In genomic region chr2:231196592-231196991, GRCh38 we compare ENCODE assay signal across 21 cellular contexts. TPM values are rescaled to one million over a fixed set of nuclear protein-coding genes. Genes with fewer than 3 reads are reported as not detected.
A peak's percentile ranks its signal among the peaks of the same experiment; 100 is the strongest.
DNase-seq lines count a peak whose midpoint lies in the region; ATAC-seq, FAIRE-seq and TF ChIP-seq lines count a peak whose summit lies in the region.
"Had no signal": no experiment of that assay in that cellular context is flagged by ENCODE, and none has a peak within 500 bp of the region (broad histone marks: within the 10 kb centered on the region; RNA-seq: fewer than 3 reads in every experiment).

No MANE protein-coding gene starts in this region.

- H3K27ac ChIP-seq in HepG2 (ENCODE audit: extremely low read length, insufficient read depth, low read length) (no peak overlapping the region), right lobe of liver (no peak overlapping the region)
- H3K27ac ChIP-seq: cardiac muscle cell, KMS-11, prostate gland had no signal

- H3K36me3 Mint-ChIP-seq in activated T-helper 1 cell treated with anti-CD3 and anti-CD28 coated beads, Interleukin-12 subunit alpha, Interleukin-12 subunit beta, Interleukin-2, Interleukin-4 antibody, amounts not matched to agents 30 ng/mL and 10 ng/mL and 1 ng/mL, durations not matched to agents 14 hours and 24 hours and 36 hours (ENCODE audit: low read depth): no peaks in the 10 kb centered on the region
- no peaks in the 10 kb centered on the region for H3K36me3 Mint-ChIP-seq in naive B cell
- H3K36me3 Mint-ChIP-seq in type B pancreatic cell: peaks cover 3% of the 10 kb centered on the region
- H3K36me3 Mint-ChIP-seq: CD14-positive monocyte had no signal

- H3K4me1 Mint-ChIP-seq in activated T-helper 1 cell treated with anti-CD3 and anti-CD28 coated beads, Interleukin-12 subunit alpha, Interleukin-12 subunit beta, Interleukin-2, Interleukin-4 antibody, amounts not matched to agents 30 ng/mL and 10 ng/mL and 1 ng/mL, durations not matched to agents 14 hours and 24 hours and 36 hours (ENCODE audit: low read depth): peaks cover 23% of the 10 kb centered on the region
- H3K4me1 Mint-ChIP-seq in naive B cell (peaks cover 0 to 19% (median 6%) of the 10 kb centered on the region in 3 donors), type B pancreatic cell (ENCODE audit: unreplicated experiment) (peaks cover 17% of the 10 kb centered on the region)

- no peak for FAIRE-seq in HepG2 (lab: Jason Lieb, UNC)
- FAIRE-seq: G401.6 had no signal

- no peak for TF ChIP-seq CTCF in HepG2 (CRISPR knock-in tag; IDR thresholded peaks at IDR 0.05)
- no peak for TF ChIP-seq CTCF in right lobe of liver (IDR thresholded peaks at IDR 0.05)
- no peak for TF ChIP-seq CTCF in type B pancreatic cell (conservative IDR thresholded peaks at IDR 0.05)

- ATAC-seq in HepG2: no peak
- ATAC-seq in right lobe of liver: no peak
- no peak for ATAC-seq in naive B cell (ENCODE audit: low read depth in 2 of 2)
- ATAC-seq: SK-N-SH treated with all-trans-retinoic acid at 6 μM for 48 hours had no signal

- TF ChIP-seq EP300 in HepG2 (IDR thresholded peaks at IDR 0.05; ENCODE audit: low read depth in 2 of 2, low read length in 2 of 2): no peak
- TF ChIP-seq EP300 in HepG2 (CRISPR knock-in tag; IDR thresholded peaks at IDR 0.05; ENCODE audit: borderline replicate concordance): no peak

- H2AFZ ChIP-seq in HepG2 (ENCODE audit: low read length): peak overlapping the region; percentile 44

- POLR2A ChIA-PET in HepG2 (lab: Yijun Ruan, JAX): interaction anchor here (1.0 kb wide), 1 partner anchor 9 kb away, joined by 3 read pairs; no protein-coding TSS in a partner anchor

- in situ Hi-C loops in HepG2 (cut with HindIII; ENCODE audit: extremely low pct_ligation_motif_present, low pct_unique_long_range_greater_than_20kb): no loop called here

- DNase-seq in HepG2 (ENCODE audit: low spot score) (no peak), right lobe of liver (no peak), naive B cell (no peak), type B pancreatic cell (ENCODE audit: extremely low spot score, unreplicated experiment) (no peak), NCI-H1105 (lab: John Stamatoyannopoulos, UW) (no peak), NCI-H1694 (lab: John Stamatoyannopoulos, UW) (no peak)
- no peak for DNase-seq in activated T-helper 1 cell treated with anti-CD3 and anti-CD28 coated beads, Interleukin-12 subunit alpha, Interleukin-12 subunit beta, Interleukin-2, Interleukin-4 antibody, amounts not matched to agents 30 ng/mL and 10 ng/mL and 1 ng/mL, durations not matched to agents 14 hours and 24 hours and 36 hours (ENCODE audit: low spot score)
- no peak for DNase-seq in activated CD4-positive, alpha-beta T cell treated with anti-CD3 and anti-CD28 coated beads for 48 hours
- DNase-seq: activated gamma-delta T cell treated with Interleukin-2 at 50 U/mL for 16 hours, dermis blood vessel endothelial cell, kidney glomerular epithelial cell, mammary epithelial cell, NCI-H187 treated with DMSO at 0.1 percent for 48 hours, NCI-H2227 treated with DMSO at 0.1 percent for 48 hours, NCI-H82 had no signal

- peak overlapping the region; percentile 12 for H3K4me3 Mint-ChIP-seq in activated T-helper 1 cell treated with anti-CD3 and anti-CD28 coated beads, Interleukin-12 subunit alpha, Interleukin-12 subunit beta, Interleukin-2, Interleukin-4 antibody, amounts not matched to agents 30 ng/mL and 10 ng/mL and 1 ng/mL, durations not matched to agents 14 hours and 24 hours and 36 hours
- H3K4me3 Mint-ChIP-seq in naive B cell (peak overlapping the region in 5 of 8 donors; percentile 10 to 92 (median 39)), type B pancreatic cell (peak overlapping the region; percentile 80)
- H3K4me3 Mint-ChIP-seq: CD14-positive monocyte had no signal

- intact Hi-C loops in HepG2 (cut with micrococcal nuclease; ENCODE audit: unreplicated experiment) (no loop called here), right lobe of liver (cut with DNase I) (loop anchor here in 1 of 2 donors (10.0 kb wide), 1 partner anchor 92 kb away; no protein-coding TSS in a partner anchor)
- intact Hi-C loops in activated T-helper 1 cell treated with anti-CD3 and anti-CD28 coated beads, Interleukin-12 subunit alpha, Interleukin-12 subunit beta, Interleukin-2, Interleukin-4 antibody, amounts not matched to agents 30 ng/mL and 10 ng/mL and 1 ng/mL, durations not matched to agents 14 hours and 24 hours and 36 hours (cut with micrococcal nuclease): loop anchor here (10.0 kb wide), 1 partner anchor 92 kb away; no protein-coding TSS in a partner anchor

- BruUV-seq in HepG2 (replicated peaks; lab: Mats Ljungman, UMichigan): no TSS peak

- H3K79me2 ChIP-seq in HepG2 (ENCODE audit: insufficient read depth, low read length): peaks cover 2% of the 10 kb centered on the region

- no peak overlapping the region for H3K27ac Mint-ChIP-seq in activated T-helper 1 cell treated with anti-CD3 and anti-CD28 coated beads, Interleukin-12 subunit alpha, Interleukin-12 subunit beta, Interleukin-2, Interleukin-4 antibody, amounts not matched to agents 30 ng/mL and 10 ng/mL and 1 ng/mL, durations not matched to agents 14 hours and 24 hours and 36 hours
- no peak overlapping the region for H3K27ac Mint-ChIP-seq in naive B cell
- H3K27ac Mint-ChIP-seq in type B pancreatic cell: no peak overlapping the region
- H3K27ac Mint-ChIP-seq: CD14-positive monocyte had no signal

- H3K9ac ChIP-seq in HepG2 (ENCODE audit: insufficient read depth, low read depth, low read length): no peak overlapping the region
- H3K9ac ChIP-seq: KMS-11 had no signal

- no peak overlapping the region for H3K4me3 ChIP-seq in HepG2 (replicated peaks in 1 of 3; ENCODE audit: insufficient read depth in 1 of 3, low read depth in 2 of 3, low read length in 3 of 3)
- no peak overlapping the region for H3K4me3 ChIP-seq in right lobe of liver
- H3K4me3 ChIP-seq: cardiac muscle cell, prostate gland had no signal

- whole genome bisulfite sequencing in HepG2 (ENCODE audit: low lambda C conversion rate): 30% methylated on average over 5 of the region's 5 CpGs
- 65% methylated on average over 4 of the region's 5 CpGs for WGBS in right lobe of liver (ENCODE audit: insufficient coverage, low coverage, low lambda C conversion rate, missing lambda C conversion rate)

- no peak overlapping the region for H3K4me2 ChIP-seq in HepG2 (ENCODE audit: low read depth, low read length)

- no peak for TF ChIP-seq RAD21 in HepG2 (CRISPR knock-in tag; IDR thresholded peaks at IDR 0.05)

- H3K27me3 ChIP-seq in HepG2 (ENCODE audit: control insufficient read depth in 1 of 2, insufficient read depth in 2 of 2, low read length in 2 of 2) (no peaks in the 10 kb centered on the region; a peak in 1 of 5 replicates), right lobe of liver (no peaks in the 10 kb centered on the region)
- H3K27me3 ChIP-seq: cardiac muscle cell had no signal

- H3K36me3 ChIP-seq in HepG2 (replicated peaks in 1 of 2; ENCODE audit: control insufficient read depth in 1 of 2, insufficient read depth in 2 of 2, low read length in 2 of 2) (no peaks in the 10 kb centered on the region), right lobe of liver (no peaks in the 10 kb centered on the region)
- H3K36me3 ChIP-seq: cardiac muscle cell, prostate gland had no signal

- H3K27me3 Mint-ChIP-seq in activated T-helper 1 cell treated with anti-CD3 and anti-CD28 coated beads, Interleukin-12 subunit alpha, Interleukin-12 subunit beta, Interleukin-2, Interleukin-4 antibody, amounts not matched to agents 30 ng/mL and 10 ng/mL and 1 ng/mL, durations not matched to agents 14 hours and 24 hours and 36 hours (ENCODE audit: insufficient read depth): peaks cover 36% of the 10 kb centered on the region
- H3K27me3 Mint-ChIP-seq in naive B cell (peaks cover 8 to 32% (median 8%) of the 10 kb centered on the region in 3 donors), type B pancreatic cell (peaks cover 13% of the 10 kb centered on the region)

- no peaks in the 10 kb centered on the region for H4K20me1 ChIP-seq in HepG2 (ENCODE audit: insufficient read depth, low read length)

- H3K9me3 ChIP-seq in HepG2 (ENCODE audit: low read length) (peaks cover 6% of the 10 kb centered on the region; the same call in 1 of the 2 replicates), right lobe of liver (no peaks in the 10 kb centered on the region)
- H3K9me3 ChIP-seq: prostate gland had no signal

- TF ChIP-seq POLR2A in HepG2 (IDR thresholded peaks at IDR 0.05; ENCODE audit: insufficient read depth in 1 of 2, low read depth in 2 of 2, low read length in 2 of 2) (no peak), right lobe of liver (IDR thresholded peaks at IDR 0.05) (no peak)

- H3K4me1 ChIP-seq in HepG2 (ENCODE audit: insufficient read depth, low read length) (peaks cover 37% of the 10 kb centered on the region), right lobe of liver (peaks cover 0 to 6% (median 0%) of the 10 kb centered on the region in 4 donors)
- H3K4me1 ChIP-seq: prostate gland had no signal

- no peaks in the 10 kb centered on the region for H3K9me3 Mint-ChIP-seq in activated T-helper 1 cell treated with anti-CD3 and anti-CD28 coated beads, Interleukin-12 subunit alpha, Interleukin-12 subunit beta, Interleukin-2, Interleukin-4 antibody, amounts not matched to agents 30 ng/mL and 10 ng/mL and 1 ng/mL, durations not matched to agents 14 hours and 24 hours and 36 hours
- H3K9me3 Mint-ChIP-seq in naive B cell: no peaks in the 10 kb centered on the region
- no peaks in the 10 kb centered on the region for H3K9me3 Mint-ChIP-seq in type B pancreatic cell

- CTCF ChIA-PET in HepG2 (lab: Yijun Ruan, JAX; ENCODE audit: low intra/inter-chr PET ratio, low total read pairs): no interaction called here

RNA-seq across cellular contexts. Expression of gene ARMC9, which starts 1.8 kb away (rescaled TPM):
- total RNA-seq in HepG2 (2016; rRNA removed; fragmentation: Illumina TruSeq; extraction: Trizol): 12.8 and 14.5 TPM in 2 replicates
- total RNA-seq in HepG2 (2016; cell fraction: cytosol; rRNA removed; fragmentation: Illumina TruSeq; extraction: Trizol; ENCODE audit: low read depth): 5.3 and 5.6 TPM in 2 replicates
- total RNA-seq in HepG2 (2016; cell fraction: insoluble cytoplasmic fraction; rRNA removed; fragmentation: Illumina TruSeq; extraction: Trizol): 10.9 and 12.6 TPM in 2 replicates
- 4.9 and 6.6 TPM in 2 replicates for total RNA-seq in HepG2 (2016; cell fraction: membrane; rRNA removed; fragmentation: Illumina TruSeq; extraction: Trizol)
- total RNA-seq in HepG2 (2016; cell fraction: nucleus; rRNA removed; fragmentation: Illumina TruSeq; extraction: Trizol): 17.4 and 18.3 TPM in 2 replicates
- 7.0 and 9.1 TPM in 2 replicates for polyA plus RNA-seq in HepG2 (2011; rRNA removed)
- polyA plus RNA-seq in HepG2 (2011; cell fraction: cytosol; rRNA removed): 5.7 and 7.4 TPM in 2 replicates
- polyA plus RNA-seq in HepG2 (2011; cell fraction: nucleus; rRNA removed): 11.9 and 14.3 TPM in 2 replicates
- 5.8 and 6.7 TPM in 2 replicates for polyA plus RNA-seq in HepG2 (2012)
- polyA plus RNA-seq in HepG2 (2016; cell fraction: cytosol; fragmentation: Illumina TruSeq; extraction: Trizol; ENCODE audit: low read depth): 1.2 and 1.3 TPM in 2 replicates
- 8.7 and 10.7 TPM in 2 replicates for polyA plus RNA-seq in HepG2 (2016; cell fraction: insoluble cytoplasmic fraction; fragmentation: Illumina TruSeq; extraction: Trizol; ENCODE audit: low read depth)
- 1.9 and 3.0 TPM in 2 replicates for polyA plus RNA-seq in HepG2 (2016; cell fraction: membrane; fragmentation: Illumina TruSeq; extraction: Trizol; ENCODE audit: low read depth)
- polyA plus RNA-seq in HepG2 (2016; cell fraction: nucleus; fragmentation: Illumina TruSeq; extraction: Trizol; ENCODE audit: insufficient read depth, low read depth): 10.3 and 16.0 TPM in 2 replicates
- 27.1 and 32.1 TPM in 2 replicates for polyA minus RNA-seq in HepG2 (2011; rRNA and poly(A)+ RNA removed; ENCODE audit: low replicate concordance)
- 5.9 and 7.2 TPM in 2 replicates for polyA minus RNA-seq in HepG2 (2011; cell fraction: cytosol; rRNA and poly(A)+ RNA removed)
- polyA minus RNA-seq in HepG2 (2011; cell fraction: nucleus; rRNA and poly(A)+ RNA removed): 29.2 and 35.8 TPM in 2 replicates
- 1 to 10 TPM; 1.5 to 7.7 (median 2.4) TPM for total RNA-seq in right lobe of liver
- total RNA-seq in activated T-helper 1 cell treated with anti-CD3 and anti-CD28 coated beads, Interleukin-12 subunit alpha, Interleukin-12 subunit beta, Interleukin-2, Interleukin-4 antibody, amounts not matched to agents 30 ng/mL and 10 ng/mL and 1 ng/mL, durations not matched to agents 14 hours and 24 hours and 36 hours: 2.2 and 3.8 TPM in 2 replicates
- polyA plus RNA-seq in naive B cell (ENCODE audit: low read depth in 6 of 6): under 1 TPM in 5 of 6 donors, not detected in 1; 0.29 to 0.71 (median 0.64) TPM
- total RNA-seq in type B pancreatic cell (ENCODE audit: low replicate concordance): 22.0 and 35.2 TPM in 2 replicates

Comparison
In these comparisons a context has a peak if more than half of its experiments do, and no peak if none do; other contexts are left out.
1. H3K4me3 Mint-ChIP-seq: peak in every context shown above with its lines; median percentile 80 in type B pancreatic cell; 39 in naive B cell; 12 in activated T-helper 1 cell treated with anti-CD3 and anti-CD28 coated beads, Interleukin-12 subunit alpha, Interleukin-12 subunit beta, Interleukin-2, Interleukin-4 antibody, amounts not matched to agents 30 ng/mL and 10 ng/mL and 1 ng/mL, durations not matched to agents 14 hours and 24 hours and 36 hours.